8 cellular contexts compared by ENCODE assay signal in genomic region chr18:3062798-3063563, GRCh38. TPM values are rescaled to one million over a fixed set of nuclear protein-coding genes. Genes with fewer than 3 reads are reported as not detected.
DNase-seq lines count a peak whose midpoint lies in the region; ATAC-seq and TF ChIP-seq lines count a peak whose summit lies in the region.

No MANE protein-coding gene starts in this region.

- CTCF ChIA-PET in IMR-90 (lab: Yijun Ruan, JAX) (interaction anchor here (0.5 to 2.3 kb wide), 12 partner anchors 9 to 146 kb away, joined by 3 to 16 read pairs (median 3); no protein-coding TSS in a partner anchor), T-cell (lab: Charles Lee) (interaction anchor here (0.5 to 5.5 kb wide), 48 partner anchors 9 to 426 kb away, joined by 3 to 89 read pairs (median 4); no protein-coding TSS in a partner anchor)

- H3K56ac ChIP-seq in IMR-90 (ENCODE audit: extremely low read depth, insufficient read depth, low read length), result no peak overlapping the region

- no TSS peak for BruUV-seq in IMR-90 (replicated peaks; lab: Mats Ljungman, UMichigan)

- no peak overlapping the region for H4K91ac ChIP-seq in IMR-90 (ENCODE audit: insufficient read depth, low read depth, low read length)

- no peaks in the 10 kb centered on the region for H3K9me3 Mint-ChIP-seq in T-cell

- H2AK5ac ChIP-seq in IMR-90 (ENCODE audit: low read depth, low read length), result no peak overlapping the region

- H3K9ac ChIP-seq in IMR-90 (ENCODE audit: low read depth, low read length), result no peak overlapping the region

- no peak overlapping the region for H4K5ac ChIP-seq in IMR-90 (ENCODE audit: low read depth, low read length)

- TF ChIP-seq POLR2A in IMR-90 (IDR thresholded peaks at IDR 0.05; ENCODE audit: low read depth, low read length), result no peak

- no peaks in the 10 kb centered on the region for H3K27me3 Mint-ChIP-seq in T-cell

- POLR2A ChIA-PET in IMR-90 (lab: Charles Lee; ENCODE audit: unreplicated experiment) (interaction anchor here (0.5 to 0.6 kb wide), 3 partner anchors 9 to 24 kb away, joined by 3 to 15 read pairs (median 5); no protein-coding TSS in a partner anchor), T-cell (lab: Charles Lee) (interaction anchor here (0.6 to 1.8 kb wide), 4 partner anchors 34 to 489 kb away, joined by 3 to 5 read pairs (median 4); no protein-coding TSS in a partner anchor)

- H3K27ac Mint-ChIP-seq in T-cell, result peak overlapping the region; percentile 92 to 96

- intact Hi-C loops in IMR-90 (cut with micrococcal nuclease), result loop anchor here (1.0 to 5.0 kb wide), 3 partner anchors 34 to 131 kb away; partner anchors contain the start of gene LPIN2

- no peaks in the 10 kb centered on the region for H3K36me3 ChIP-seq in IMR-90 (ENCODE audit: control insufficient read depth, insufficient read depth, low read length)

- H3K4me1 Mint-ChIP-seq in T-cell, result peaks cover 70 to 73% (median 73%) of the 10 kb centered on the region in 3 donors

- H2AFZ ChIP-seq in IMR-90 (replicated peaks; ENCODE audit: low read length, poor library complexity), result peak overlapping the region; percentile 8

- no peaks in the 10 kb centered on the region for H3K79me1 ChIP-seq in IMR-90 (ENCODE audit: low read depth in 1 of 2, low read length in 2 of 2)

- H4K8ac ChIP-seq in IMR-90 (ENCODE audit: low read depth in 2 of 2, low read length in 2 of 2), result no peak overlapping the region

- no peaks in the 10 kb centered on the region for H3K9me3 ChIP-seq in IMR-90 (ENCODE audit: control insufficient read depth, insufficient read depth, low read length)

- H3K4me2 ChIP-seq in IMR-90 (ENCODE audit: low read depth, low read length), result no peak overlapping the region

- TF ChIP-seq RAD21 in IMR-90 (IDR thresholded peaks at IDR 0.05; ENCODE audit: low read length), result peak; percentile 46

- TF ChIP-seq CTCF in GM12864 (IDR thresholded peaks at IDR 0.05; ENCODE audit: low read depth, low read length, missing control alignments), result peak; percentile 87
- peak; percentile 53 for TF ChIP-seq CTCF in IMR-90 (conservative IDR thresholded peaks at IDR 0.05; ENCODE audit: low read depth, low read length)

- H3K4me3 ChIP-seq in GM12864 (ENCODE audit: low read depth, low read length), result no peak overlapping the region
- no peak overlapping the region for H3K4me3 ChIP-seq in IMR-90 (ENCODE audit: insufficient read depth, low read depth, low read length)

- H2AK9ac ChIP-seq in IMR-90 (replicated peaks; ENCODE audit: low read depth, low read length, poor library complexity), result no peak overlapping the region

- in situ Hi-C loops in IMR-90 (cut with MboI; ENCODE audit: low sequenced_read_pairs), result no loop called here

- peaks cover 7% of the 10 kb centered on the region; the same call in 1 of the 2 replicates for H3K4me1 ChIP-seq in IMR-90 (ENCODE audit: control insufficient read depth, insufficient read depth, low read length)

- no peaks in the 10 kb centered on the region for H3K36me3 Mint-ChIP-seq in T-cell

- H3K27ac ChIP-seq in IMR-90 (ENCODE audit: insufficient read depth, low read length), result no peak overlapping the region

- H4K20me1 ChIP-seq in IMR-90 (ENCODE audit: insufficient read depth, low read length), result no peaks in the 10 kb centered on the region

- no peak overlapping the region for H2BK15ac ChIP-seq in IMR-90 (ENCODE audit: low read depth, low read length)

- no peak overlapping the region for H2BK20ac ChIP-seq in IMR-90 (ENCODE audit: low read depth, low read length)

- no peak overlapping the region for H2BK5ac ChIP-seq in IMR-90 (ENCODE audit: low read depth, low read length, poor library complexity, severe bottlenecking)

- H2BK120ac ChIP-seq in IMR-90 (ENCODE audit: low read depth, low read length), result no peak overlapping the region

- no peak overlapping the region for H3K4ac ChIP-seq in IMR-90 (ENCODE audit: low read depth, low read length)

- WGBS in IMR-90 (ENCODE audit: extremely low coverage in 2 of 2, insufficient read length in 1 of 2), 2 experiments, result 44% methylated on average over 6 of the region's 16 CpGs; no CpG with 5 or more reads in 1 of the 2 experiments

- ATAC-seq in IMR-90 (ENCODE audit: low read depth), result peak; percentile 70
- peak; percentile 48 to 59 (median 54) for ATAC-seq in T-cell (replicated peaks in 1 of 4)
- no peak for ATAC-seq in HG03095 (IDR thresholded peaks at IDR 0.05; ENCODE audit: unreplicated experiment)

- dilution Hi-C loops in IMR-90 (cut with HindIII; ENCODE audit: low sequenced_read_pairs, unreplicated experiment), result no loop called here

- DNase-seq in GM12864 (ENCODE audit: low read depth) (peak; percentile 12), IMR-90 (peak; percentile 15), T-cell (peak; percentile 38 to 79 (median 65)), amniotic epithelial cell (ENCODE audit: low read depth) (peak; percentile 27), hypothalamus (lab: John Stamatoyannopoulos, UW) (peak in 46 of 51 donors; percentile 3 to 78 (median 34)), DMS153 treated with DMSO at 0.1 percent for 48 hours (lab: John Stamatoyannopoulos, UW; ENCODE audit: unreplicated experiment) (no peak)
- peak; percentile 41 to 66 for DNase-seq in stimulated activated CD4-positive, alpha-beta T cell treated with anti-CD3 and anti-CD28 coated beads, Interleukin-12 subunit alpha, Interleukin-12 subunit beta, amount 100 ng/mL, for 24 hours (ENCODE audit: low read depth in 2 of 2)

- no peaks in the 10 kb centered on the region for H3K27me3 ChIP-seq in IMR-90 (ENCODE audit: control insufficient read depth, insufficient read depth, low read length)

- H3K4me3 Mint-ChIP-seq in T-cell, result peak overlapping the region; percentile 51 to 81 (median 72)

- H3K14ac ChIP-seq in IMR-90 (replicated peaks; ENCODE audit: low read depth, low read length), result no peak overlapping the region

- H3K18ac ChIP-seq in IMR-90 (ENCODE audit: low read depth, low read length), result no peak overlapping the region

- no peak overlapping the region for H3K23ac ChIP-seq in IMR-90 (ENCODE audit: low read depth, low read length)

- H3K9me1 ChIP-seq in IMR-90 (ENCODE audit: insufficient read depth, low read length), result no peaks in the 10 kb centered on the region

TF ChIP-seq in IMR-90, 13 proteins besides CTCF, POLR2A, EP300 and RAD21:
- TF ChIP-seq SMC3 (IDR thresholded peaks at IDR 0.05; ENCODE audit: low read depth, low read length), result peak; percentile 50
- TF ChIP-seq RCOR1 (IDR thresholded peaks at IDR 0.05; ENCODE audit: insufficient replicate concordance, low read length), result no peak

RNA-seq across cellular contexts. Expression of gene LPIN2, which starts 50.0 kb away (rescaled TPM):
- total RNA-seq in IMR-90 (2012; rRNA removed), result 21.9 and 23.9 TPM in 2 replicates
- 14.4 and 16.2 TPM in 2 replicates for polyA plus RNA-seq in IMR-90 (2012; rRNA removed)
- polyA plus RNA-seq in IMR-90 (2012; cell fraction: cytosol; rRNA removed), result 8.0 and 9.9 TPM in 2 replicates
- 15.7 and 29.0 TPM in 2 replicates for polyA plus RNA-seq in IMR-90 (2012; cell fraction: nucleus; rRNA removed; ENCODE audit: low replicate concordance)
- 100 to 1,000 TPM in 1 of 5 donors, 10 to 100 TPM in 4; 78.9 to 107 (median 88.8) TPM for total RNA-seq in T-cell
